8 cellular contexts compared by ENCODE assay signal in genomic region chr4:139266583-139267257, GRCh38. TPM values are rescaled to one million over a fixed set of nuclear protein-coding genes. Genes with fewer than 3 reads are reported as not detected.
DNase-seq lines count a peak whose midpoint lies in the region; ATAC-seq and TF ChIP-seq lines count a peak whose summit lies in the region.

No MANE protein-coding gene starts in this region.

- DNase-seq in CD4-positive, alpha-beta memory T cell, result peak; percentile 61 to 86 (median 73)
- DNase-seq in HK-2 (ENCODE audit: unreplicated experiment) (peak; percentile 65), T-cell (peak; percentile 29 to 73 (median 59)), left ventricle myocardium inferior (peak; percentile 76), skeletal muscle cell (ENCODE audit: low read depth) (peak; percentile 43), NCI-H2171 (lab: John Stamatoyannopoulos, UW) (no peak)
- peak; percentile 79 for DNase-seq in activated naive CD8-positive, alpha-beta T cell treated with anti-CD3 and anti-CD28 coated beads, Interleukin-2, amount 50 U/mL, for 24 hours

- H3K9me3 ChIP-seq in CD4-positive, alpha-beta memory T cell (ENCODE audit: control insufficient read depth in 1 of 2, low read length in 2 of 2), result no peaks in the 10 kb centered on the region
- H3K9me3 ChIP-seq in left ventricle myocardium inferior (replicated peaks), result no peaks in the 10 kb centered on the region

- H3K36me3 Mint-ChIP-seq in CD4-positive, alpha-beta memory T cell, result no peaks in the 10 kb centered on the region
- no peaks in the 10 kb centered on the region for H3K36me3 Mint-ChIP-seq in T-cell
- H3K36me3 Mint-ChIP-seq in activated naive CD8-positive, alpha-beta T cell treated with anti-CD3 and anti-CD28 coated beads, Interleukin-2, amount 50 U/mL, for 24 hours (ENCODE audit: low read depth), result no peaks in the 10 kb centered on the region

- peak overlapping the region; percentile 79 to 91 (median 86) for H3K4me3 Mint-ChIP-seq in CD4-positive, alpha-beta memory T cell
- H3K4me3 Mint-ChIP-seq in T-cell, result peak overlapping the region; percentile 66 to 81 (median 77)
- H3K4me3 Mint-ChIP-seq in activated naive CD8-positive, alpha-beta T cell treated with anti-CD3 and anti-CD28 coated beads, Interleukin-2, amount 50 U/mL, for 24 hours, result peak overlapping the region; percentile 67

- CTCF ChIA-PET in CD4-positive, alpha-beta memory T cell (lab: Charles Lee; ENCODE audit: partially characterized antibody), result interaction anchor here (0.9 to 4.0 kb wide), 8 partner anchors 8 to 236 kb away, joined by 3 to 30 read pairs (median 4); partner anchors contain the start of gene NAA15
- CTCF ChIA-PET in T-cell (lab: Charles Lee), result interaction anchor here in 1 of 2 donors (0.5 to 1.5 kb wide), 5 partner anchors 29 to 250 kb away, joined by 3 to 10 read pairs (median 7); partner anchors contain the start of gene NAA15

- POLR2A ChIA-PET in CD4-positive, alpha-beta memory T cell (lab: Charles Lee; ENCODE audit: partially characterized antibody), result interaction anchor here (0.6 to 2.9 kb wide), 11 partner anchors 11 to 236 kb away, joined by 3 to 17 read pairs (median 4); partner anchors contain the start of gene NAA15
- POLR2A ChIA-PET in T-cell (lab: Charles Lee), result interaction anchor here (0.5 to 1.5 kb wide), 3 partner anchors 34 to 294 kb away, joined by 3 to 4 read pairs (median 3); no protein-coding TSS in a partner anchor

- intact Hi-C loops in CD4-positive, alpha-beta memory T cell (cut with micrococcal nuclease), result loop anchor here (1.0 to 5.0 kb wide), 2 partner anchors 29 to 39 kb away; no protein-coding TSS in a partner anchor
- intact Hi-C loops in left ventricle myocardium inferior (cut with micrococcal nuclease), result no loop called here

- peak; percentile 97 for ATAC-seq in GM21360 (IDR thresholded peaks at IDR 0.05; ENCODE audit: unreplicated experiment)
- ATAC-seq in T-cell (replicated peaks in 1 of 4), result peak; percentile 90 to 97 (median 94)
- ATAC-seq in activated naive CD8-positive, alpha-beta T cell treated with anti-CD3 and anti-CD28 coated beads, Interleukin-2, amount 50 U/mL, for 24 hours, result peak; percentile 98

- H3K27ac Mint-ChIP-seq in CD4-positive, alpha-beta memory T cell, result peak overlapping the region; percentile 74 to 94 (median 87)
- H3K27ac Mint-ChIP-seq in T-cell, result peak overlapping the region; percentile 68 to 87
- H3K27ac Mint-ChIP-seq in activated naive CD8-positive, alpha-beta T cell treated with anti-CD3 and anti-CD28 coated beads, Interleukin-2, amount 50 U/mL, for 24 hours, result peak overlapping the region; percentile 83

- peak overlapping the region; percentile 34 to 38 for H3K4me3 ChIP-seq in CD4-positive, alpha-beta memory T cell (ENCODE audit: low read length in 2 of 2)
- H3K4me3 ChIP-seq in left ventricle myocardium inferior (peak overlapping the region; percentile 61), skeletal muscle cell (ENCODE audit: low read depth, low read length) (peak overlapping the region; percentile 31)

- H3K27ac ChIP-seq in CD4-positive, alpha-beta memory T cell (ENCODE audit: low read depth, low read length), result peak overlapping the region; percentile 47
- peak overlapping the region; percentile 71 for H3K27ac ChIP-seq in left ventricle myocardium inferior (replicated peaks)

- no peaks in the 10 kb centered on the region for H3K36me3 ChIP-seq in CD4-positive, alpha-beta memory T cell (ENCODE audit: insufficient read depth, low read length)
- no peaks in the 10 kb centered on the region for H3K36me3 ChIP-seq in left ventricle myocardium inferior

- no peak for TF ChIP-seq CTCF in left ventricle myocardium inferior (IDR thresholded peaks at IDR 0.05; ENCODE audit: borderline replicate concordance)

- H3K27me3 Mint-ChIP-seq in CD4-positive, alpha-beta memory T cell, result peaks cover 0 to 2% of the 10 kb centered on the region in 2 donors
- H3K27me3 Mint-ChIP-seq in T-cell, result no peaks in the 10 kb centered on the region
- H3K27me3 Mint-ChIP-seq in activated naive CD8-positive, alpha-beta T cell treated with anti-CD3 and anti-CD28 coated beads, Interleukin-2, amount 50 U/mL, for 24 hours, result peaks cover 2% of the 10 kb centered on the region

- peaks cover 12 to 17% (median 15%) of the 10 kb centered on the region in 4 donors for H3K4me1 Mint-ChIP-seq in CD4-positive, alpha-beta memory T cell
- peaks cover 10 to 17% (median 15%) of the 10 kb centered on the region in 3 donors for H3K4me1 Mint-ChIP-seq in T-cell
- peaks cover 24% of the 10 kb centered on the region for H3K4me1 Mint-ChIP-seq in activated naive CD8-positive, alpha-beta T cell treated with anti-CD3 and anti-CD28 coated beads, Interleukin-2, amount 50 U/mL, for 24 hours

- H3K4me1 ChIP-seq in CD4-positive, alpha-beta memory T cell (ENCODE audit: insufficient read depth, low read length), result peaks cover 19% of the 10 kb centered on the region
- H3K4me1 ChIP-seq in left ventricle myocardium inferior, result peaks cover 21% of the 10 kb centered on the region

- H3K27me3 ChIP-seq in CD4-positive, alpha-beta memory T cell (ENCODE audit: insufficient read depth, low read length), result no peaks in the 10 kb centered on the region
- no peaks in the 10 kb centered on the region for H3K27me3 ChIP-seq in left ventricle myocardium inferior (ENCODE audit: low read depth)

- no peaks in the 10 kb centered on the region for H3K9me3 Mint-ChIP-seq in CD4-positive, alpha-beta memory T cell
- no peaks in the 10 kb centered on the region for H3K9me3 Mint-ChIP-seq in T-cell
- H3K9me3 Mint-ChIP-seq in activated naive CD8-positive, alpha-beta T cell treated with anti-CD3 and anti-CD28 coated beads, Interleukin-2, amount 50 U/mL, for 24 hours, result no peaks in the 10 kb centered on the region

RNA-seq across cellular contexts. Expression of gene MGARP, which starts 13.3 kb away (rescaled TPM):
- under 1 TPM; 0.23 to 0.33 TPM for total RNA-seq in CD4-positive, alpha-beta memory T cell
- under 1 TPM; 0.20 to 0.52 TPM for polyA plus RNA-seq in CD4-positive, alpha-beta memory T cell
- total RNA-seq in T-cell (under 1 TPM in 4 of 5 donors, not detected in 1; 0.25 to 0.61 (median 0.39) TPM), left ventricle myocardium inferior (0.60 TPM)

RNA-seq across cellular contexts. Expression of gene NAA15, which starts 34.6 kb away (rescaled TPM):
- total RNA-seq in CD4-positive, alpha-beta memory T cell, result 10 to 100 TPM; 45.8 to 46.5 TPM
- 10 to 100 TPM; 18.6 to 47.7 TPM for polyA plus RNA-seq in CD4-positive, alpha-beta memory T cell
- total RNA-seq in T-cell, result 10 to 100 TPM; 45.1 to 64.0 (median 50.7) TPM
- total RNA-seq in left ventricle myocardium inferior, result 33.1 TPM

RNA-seq across cellular contexts. Expression of gene NDUFC1, which starts 35.6 kb away (rescaled TPM):
- 10 to 100 TPM; 29.6 to 34.8 TPM for total RNA-seq in CD4-positive, alpha-beta memory T cell
- 100 to 1,000 TPM; 121 to 154 TPM for polyA plus RNA-seq in CD4-positive, alpha-beta memory T cell
- total RNA-seq in T-cell (10 to 100 TPM; 19.6 to 29.1 (median 26.8) TPM), left ventricle myocardium inferior (222 TPM)
